In genomic region chr17:48791128-48792032, GRCh38 we compare ENCODE assay signal across 8 cellular contexts. TPM values are rescaled to one million over a fixed set of nuclear protein-coding genes. Genes with fewer than 3 reads are reported as not detected.
DNase-seq lines count a peak whose midpoint lies in the region; ATAC-seq and TF ChIP-seq lines count a peak whose summit lies in the region.

No MANE protein-coding gene starts in this region.

- H3F3A ChIP-seq in OCI-LY1 (ENCODE audit: insufficient read depth, low read length): no peaks in the 10 kb centered on the region

- TF ChIP-seq CTCF in HFFc6 (IDR thresholded peaks at IDR 0.05): peak; percentile 89
- peak; percentile 76 for TF ChIP-seq CTCF in OCI-LY1 (IDR thresholded peaks at IDR 0.05; ENCODE audit: low read length)
- TF ChIP-seq CTCF in right atrium auricular region (IDR thresholded peaks at IDR 0.05): peak; percentile 67 to 76

- H3K9me3 ChIP-seq in OCI-LY1 (ENCODE audit: low read length): no peaks in the 10 kb centered on the region
- H3K9me3 ChIP-seq in right atrium auricular region: no peaks in the 10 kb centered on the region

- peak; percentile 59 for DNase-seq in NCI-H748 (lab: John Stamatoyannopoulos, UW; ENCODE audit: unreplicated experiment)
- DNase-seq in NCI-H748 treated with DMSO at 0.1 percent for 48 hours (lab: John Stamatoyannopoulos, UW): no peak
- DNase-seq in HFFc6: peak; percentile 76
- peak; percentile 77 for DNase-seq in amniotic stem cell (lab: John Stamatoyannopoulos, UW)
- peak; percentile 79 for DNase-seq in right atrium auricular region (ENCODE audit: low spot score)

- H3K27me3 ChIP-seq in OCI-LY1 (ENCODE audit: insufficient read depth, low read length) (peaks cover 14% of the 10 kb centered on the region; the same call in 1 of the 2 replicates), right atrium auricular region (no peaks in the 10 kb centered on the region), rectal smooth muscle tissue (ENCODE audit: control insufficient read depth, insufficient read depth, low read length) (no peaks in the 10 kb centered on the region)

- peak overlapping the region; percentile 45; the same call in 1 of the 2 replicates for H3K4me3 Mint-ChIP-seq in HFFc6

- no peak overlapping the region for H3K9ac ChIP-seq in OCI-LY1 (ENCODE audit: low read length)
- no peak overlapping the region for H3K9ac ChIP-seq in rectal smooth muscle tissue (ENCODE audit: low read length)

- no peaks in the 10 kb centered on the region for H4K20me1 ChIP-seq in OCI-LY1 (ENCODE audit: insufficient read depth, low read length)

- H3K4me1 ChIP-seq in OCI-LY1 (ENCODE audit: insufficient read depth, low read length, severe bottlenecking): no peaks in the 10 kb centered on the region
- H3K4me1 ChIP-seq in right atrium auricular region: no peaks in the 10 kb centered on the region
- no peaks in the 10 kb centered on the region for H3K4me1 ChIP-seq in rectal smooth muscle tissue (ENCODE audit: control insufficient read depth, insufficient read depth, low read length)

- H3K9me3 Mint-ChIP-seq in HFFc6: no peaks in the 10 kb centered on the region

- H3K4me1 Mint-ChIP-seq in HFFc6 (ENCODE audit: low read depth): peaks cover 35% of the 10 kb centered on the region

- no peaks in the 10 kb centered on the region for H3K9me2 ChIP-seq in OCI-LY1 (ENCODE audit: low read depth, low read length)

- H3K36me3 ChIP-seq in OCI-LY1 (ENCODE audit: insufficient read depth, low read length) (no peaks in the 10 kb centered on the region), right atrium auricular region (no peaks in the 10 kb centered on the region), rectal smooth muscle tissue (ENCODE audit: control insufficient read depth, insufficient read depth, low read length) (no peaks in the 10 kb centered on the region)

- H3K4me3 ChIP-seq in OCI-LY1 (ENCODE audit: low read depth, low read length, poor library complexity, severe bottlenecking): no peak overlapping the region
- no peak overlapping the region for H3K4me3 ChIP-seq in right atrium auricular region
- peak overlapping the region; percentile 16 for H3K4me3 ChIP-seq in rectal smooth muscle tissue (ENCODE audit: low read length)

- no peaks in the 10 kb centered on the region for H3K36me3 Mint-ChIP-seq in HFFc6 (ENCODE audit: low read depth)

- ATAC-seq in GM18502 (IDR thresholded peaks at IDR 0.05; ENCODE audit: poor library complexity, unreplicated experiment): no peak

- no peaks in the 10 kb centered on the region for H3K79me2 ChIP-seq in OCI-LY1 (ENCODE audit: insufficient read depth, low read length)

- no peak overlapping the region for H3K4me2 ChIP-seq in OCI-LY1 (ENCODE audit: low read length)

- H3K27ac Mint-ChIP-seq in HFFc6: no peak overlapping the region

- H3K27me3 Mint-ChIP-seq in HFFc6 (ENCODE audit: insufficient read depth): peaks cover 36% of the 10 kb centered on the region

- H2AFZ ChIP-seq in OCI-LY1 (ENCODE audit: low read length): no peak overlapping the region

- H3K27ac ChIP-seq in OCI-LY1 (ENCODE audit: low read depth, low read length, poor library complexity, severe bottlenecking): no peak overlapping the region
- no peak overlapping the region for H3K27ac ChIP-seq in right atrium auricular region
- H3K27ac ChIP-seq in rectal smooth muscle tissue (ENCODE audit: low read depth, low read length): no peak overlapping the region

RNA-seq across cellular contexts. Expression of gene TTLL6, which starts 25.6 kb away (rescaled TPM):
- total RNA-seq in HFFc6 (2021; fragmentation: NEBNext Ultra II Directional; extraction: Animal tissue kit (Norgen Biotek cat#: 25700)): not detected
- not detected for total RNA-seq in right atrium auricular region

RNA-seq across cellular contexts. Expression of gene CALCOCO2, which starts 39.5 kb away (rescaled TPM):
- total RNA-seq in HFFc6 (2021; fragmentation: NEBNext Ultra II Directional; extraction: Animal tissue kit (Norgen Biotek cat#: 25700)): 10 to 100 TPM; 71.5 to 91.1 (median 84.5) TPM
- total RNA-seq in right atrium auricular region: 100 to 1,000 TPM; 112 to 152 TPM
